In genomic region chr6:111204305-111204704, GRCh38 we compare ENCODE assay signal across 18 cellular contexts.
"Had no signal": no experiment of that assay in that cellular context is flagged by ENCODE, and none has a peak within 500 bp of the region (broad histone marks: within the 10 kb centered on the region; RNA-seq: fewer than 3 reads in every experiment).

No MANE protein-coding gene starts in this region.

- H3K27me3 ChIP-seq: heart right ventricle, pancreas had no signal

- H3K36me3 ChIP-seq: heart right ventricle, pancreas had no signal

- H3K4me3 ChIP-seq: coronary artery, heart right ventricle, pancreas, skin epidermis had no signal

- ATAC-seq: left lobe of liver, pancreas, sciatic nerve had no signal

- DNase-seq: central memory CD4-positive, alpha-beta T cell; effector CD4-positive, alpha-beta T cell; endodermal cell; erythroblast; foreskin melanocyte; heart right ventricle; hypothalamus; kidney glomerular epithelial cell; mesendoderm; naive B cell; occipital lobe; pancreas; stimulated activated CD4-positive, alpha-beta T cell treated with anti-CD3 and anti-CD28 coated beads, Interleukin-2, amount 100 ng/mL, for 48 hours; stimulated activated naive CD4-positive, alpha-beta T cell treated with Interleukin-2 at 50 U/mL for 16 hours had no signal

- H3K27ac ChIP-seq: coronary artery, heart right ventricle, pancreas, skin epidermis had no signal

- H3K9me3 ChIP-seq: heart right ventricle, pancreas had no signal
